11 cellular contexts compared by ENCODE assay signal in genomic region chr15:74613089-74613952, GRCh38. TPM values are rescaled to one million over a fixed set of nuclear protein-coding genes. Genes with fewer than 3 reads are reported as not detected.
DNase-seq lines count a peak whose midpoint lies in the region; ATAC-seq and TF ChIP-seq lines count a peak whose summit lies in the region.
"Had no signal": no experiment of that assay in that cellular context is flagged by ENCODE, and none has a peak within 500 bp of the region (broad histone marks: within the 10 kb centered on the region; RNA-seq: fewer than 3 reads in every experiment).

No MANE protein-coding gene starts in this region.

- ATAC-seq in activated T-cell treated with anti-CD3 and anti-CD28 coated beads, Interleukin-2, amount 50 U/mL, for 72 hours (replicated peaks in 1 of 2): no peak
- ATAC-seq in stimulated activated effector memory CD8-positive, alpha-beta T cell treated with anti-CD3 and anti-CD28 coated beads, Interleukin-12 subunit alpha, Interleukin-12 subunit beta, amount 100 ng/mL, for 72 hours: no peak

- H3K4me3 ChIP-seq in OCI-LY3 (ENCODE audit: low read length): 0 out of 2 replicates have a peak overlapping the region, but pooled peaks have one; percentile 93

- DNase-seq in activated T-cell treated with anti-CD3 and anti-CD28 coated beads, Interleukin-2, amount 50 U/mL, for 72 hours: no peak
- DNase-seq in activated T-cell treated with anti-CD3 and anti-CD28 coated beads for 4 hours: no peak
- DNase-seq in foreskin melanocyte: peak; percentile 11
- DNase-seq in stimulated activated effector memory CD8-positive, alpha-beta T cell treated with anti-CD3 and anti-CD28 coated beads, Interleukin-12 subunit alpha, Interleukin-12 subunit beta, amount 100 ng/mL, for 72 hours (ENCODE audit: low spot score in 2 of 2): no peak
- no peak for DNase-seq in LoVo (ENCODE audit: low spot score)
- no peak for DNase-seq in stimulated activated CD8-positive, alpha-beta memory T cell treated with anti-CD3 and anti-CD28 coated beads, Interleukin-4, amount 100 ng/mL, for 48 hours
- DNase-seq in DMS153 (lab: John Stamatoyannopoulos, UW): no peak
- DNase-seq: aorta, NCI-H510A, SIG-M5 had no signal

- no peaks in the 10 kb centered on the region for H3K27me3 Mint-ChIP-seq in activated T-cell treated with anti-CD3 and anti-CD28 coated beads, Interleukin-2, amount 50 U/mL, for 72 hours (ENCODE audit: low read depth)

- no peaks in the 10 kb centered on the region for H3K9me3 Mint-ChIP-seq in activated T-cell treated with anti-CD3 and anti-CD28 coated beads, Interleukin-2, amount 50 U/mL, for 72 hours
- H3K9me3 Mint-ChIP-seq in stimulated activated effector memory CD8-positive, alpha-beta T cell treated with anti-CD3 and anti-CD28 coated beads, Interleukin-12 subunit alpha, Interleukin-12 subunit beta, amount 100 ng/mL, for 72 hours: no peaks in the 10 kb centered on the region

- H3K4me3 Mint-ChIP-seq in activated T-cell treated with anti-CD3 and anti-CD28 coated beads, Interleukin-2, amount 50 U/mL, for 72 hours: peak overlapping the region; percentile 94 to 97
- H3K4me3 Mint-ChIP-seq in stimulated activated effector memory CD8-positive, alpha-beta T cell treated with anti-CD3 and anti-CD28 coated beads, Interleukin-12 subunit alpha, Interleukin-12 subunit beta, amount 100 ng/mL, for 72 hours: peak overlapping the region; percentile 88

- peaks cover 27% of the 10 kb centered on the region for H3K4me1 Mint-ChIP-seq in activated T-cell treated with anti-CD3 and anti-CD28 coated beads, Interleukin-2, amount 50 U/mL, for 72 hours (ENCODE audit: low read depth)
- peaks cover 42% of the 10 kb centered on the region for H3K4me1 Mint-ChIP-seq in stimulated activated effector memory CD8-positive, alpha-beta T cell treated with anti-CD3 and anti-CD28 coated beads, Interleukin-12 subunit alpha, Interleukin-12 subunit beta, amount 100 ng/mL, for 72 hours

- peaks cover 30% of the 10 kb centered on the region for H3K79me2 ChIP-seq in OCI-LY3 (ENCODE audit: low read length)

- H3K9ac ChIP-seq in OCI-LY3 (ENCODE audit: low read length): no peak overlapping the region

- H3K36me3 Mint-ChIP-seq in activated T-cell treated with anti-CD3 and anti-CD28 coated beads, Interleukin-2, amount 50 U/mL, for 72 hours (ENCODE audit: insufficient read depth in 2 of 2): peaks cover 2 to 7% of the 10 kb centered on the region in 2 donors
- H3K36me3 Mint-ChIP-seq in stimulated activated effector memory CD8-positive, alpha-beta T cell treated with anti-CD3 and anti-CD28 coated beads, Interleukin-12 subunit alpha, Interleukin-12 subunit beta, amount 100 ng/mL, for 72 hours: peaks cover 32% of the 10 kb centered on the region

- TF ChIP-seq CTCF in OCI-LY3 (IDR thresholded peaks at IDR 0.05; ENCODE audit: low read depth, low read length): no peak

- no peak overlapping the region for H2AFZ ChIP-seq in OCI-LY3 (ENCODE audit: low read depth, low read length)

- no peak overlapping the region for H3K27ac Mint-ChIP-seq in activated T-cell treated with anti-CD3 and anti-CD28 coated beads, Interleukin-2, amount 50 U/mL, for 72 hours
- H3K27ac Mint-ChIP-seq in stimulated activated effector memory CD8-positive, alpha-beta T cell treated with anti-CD3 and anti-CD28 coated beads, Interleukin-12 subunit alpha, Interleukin-12 subunit beta, amount 100 ng/mL, for 72 hours: peak overlapping the region; percentile 83

- H3K4me1 ChIP-seq in OCI-LY3 (ENCODE audit: low read length): peaks cover 19% of the 10 kb centered on the region

- peaks cover 10% of the 10 kb centered on the region for H3K36me3 ChIP-seq in OCI-LY3 (replicated peaks; ENCODE audit: low read depth, low read length)

- no peaks in the 10 kb centered on the region for H3K27me3 ChIP-seq in OCI-LY3 (ENCODE audit: low read depth, low read length)

- peak overlapping the region; percentile 81 for H3K4me2 ChIP-seq in OCI-LY3 (ENCODE audit: low read length)

- peaks cover 20% of the 10 kb centered on the region for H4K20me1 ChIP-seq in OCI-LY3 (ENCODE audit: insufficient read depth, low read length)

- H3K9me3 ChIP-seq in OCI-LY3 (ENCODE audit: insufficient read depth, low read length): no peaks in the 10 kb centered on the region

- no peak overlapping the region for H3K27ac ChIP-seq in OCI-LY3 (ENCODE audit: low read length)

RNA-seq across cellular contexts. Expression of gene CLK3, which starts 2.3 kb away (rescaled TPM):
- 100 to 1,000 TPM; 116 to 120 TPM for total RNA-seq in activated T-cell treated with anti-CD3 and anti-CD28 coated beads, Interleukin-2, amount 50 U/mL, for 72 hours
